In the genomic region with DNA sequence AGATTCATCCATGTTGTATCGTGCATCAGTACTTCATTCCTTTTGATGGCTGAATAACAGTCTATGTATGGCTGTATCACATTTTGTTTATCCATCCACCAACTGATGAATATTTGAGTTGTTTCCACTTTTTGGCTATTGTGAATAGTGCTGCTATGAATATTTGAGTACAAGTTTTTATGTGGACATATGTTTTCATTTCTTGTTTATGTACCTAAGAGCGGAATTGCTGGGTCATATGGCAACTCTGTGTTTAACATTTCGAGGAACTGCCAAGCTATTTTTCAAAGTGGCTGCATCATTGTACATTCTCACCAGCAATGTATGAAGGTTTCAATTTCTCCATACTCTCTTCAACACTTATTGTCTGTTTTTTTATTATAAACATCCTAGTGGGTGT, we compare ENCODE assay signal across 26 cellular contexts.
"Had no signal": no experiment of that assay in that cellular context is flagged by ENCODE, and none has a peak within 500 bp of the region (broad histone marks: within the 10 kb centered on the region; RNA-seq: fewer than 3 reads in every experiment).

No MANE protein-coding gene starts in this region.

- H3K4me3 Mint-ChIP-seq: dendritic cell treated with granulocyte-macrophage colony-stimulating factor and Interleukin-4, amounts not matched to agents 40 ng/mL and 50 ng/mL, for 4 days; effector memory CD8-positive, alpha-beta T cell; endodermal cell had no signal

- H3K9me3 ChIP-seq: colonic mucosa, esophagus muscularis mucosa, esophagus squamous epithelium, gastrocnemius medialis, gastroesophageal sphincter, heart left ventricle, heart right ventricle had no signal

- H3K27me3 ChIP-seq: colonic mucosa, esophagus muscularis mucosa, esophagus squamous epithelium, foreskin keratinocyte, gastrocnemius medialis, gastroesophageal sphincter, heart left ventricle, heart right ventricle, hepatocyte had no signal

- ATAC-seq: effector memory CD8-positive, alpha-beta T cell; esophagus mucosa; foreskin keratinocyte; gastrocnemius medialis; gastroesophageal sphincter; heart left ventricle; heart right ventricle had no signal

- H3K4me1 ChIP-seq: colonic mucosa had no signal

- H3K9me3 Mint-ChIP-seq: dendritic cell treated with granulocyte-macrophage colony-stimulating factor and Interleukin-4, amounts not matched to agents 40 ng/mL and 50 ng/mL, for 4 days; effector memory CD8-positive, alpha-beta T cell; endodermal cell had no signal

- H3K36me3 ChIP-seq: colonic mucosa, esophagus muscularis mucosa, esophagus squamous epithelium, gastrocnemius medialis, gastroesophageal sphincter, heart left ventricle, heart right ventricle had no signal

- DNase-seq: colonic mucosa; cortex of kidney; dermis blood vessel endothelial cell; dorsolateral prefrontal cortex; effector CD4-positive, alpha-beta T cell; effector CD8-positive, alpha-beta T cell; effector memory CD4-positive, alpha-beta T cell; effector memory CD8-positive, alpha-beta T cell; erythroblast; esophagus squamous epithelium; foreskin fibroblast; foreskin keratinocyte; foreskin melanocyte; gastrocnemius medialis; glutamatergic neuron; head of caudate nucleus; heart left ventricle; heart right ventricle had no signal

- H3K4me3 ChIP-seq: colonic mucosa, coronary artery, dorsolateral prefrontal cortex, esophagus muscularis mucosa, esophagus squamous epithelium, gastrocnemius medialis, gastroesophageal sphincter, heart left ventricle, heart right ventricle, hepatocyte had no signal

- H3K27ac ChIP-seq: colonic mucosa, coronary artery, dorsolateral prefrontal cortex, epithelial cell of prostate, esophagus muscularis mucosa, esophagus squamous epithelium, foreskin keratinocyte, gastrocnemius medialis, gastroesophageal sphincter, heart left ventricle, heart right ventricle, hepatocyte had no signal

- H3K27ac Mint-ChIP-seq: dendritic cell treated with granulocyte-macrophage colony-stimulating factor and Interleukin-4, amounts not matched to agents 40 ng/mL and 50 ng/mL, for 4 days; effector memory CD8-positive, alpha-beta T cell; endodermal cell had no signal

- H3K27me3 Mint-ChIP-seq: effector memory CD8-positive, alpha-beta T cell had no signal
